9 cellular contexts compared by ENCODE assay signal in genomic region chr12:62862259-62862881, GRCh38.
DNase-seq lines count a peak whose midpoint lies in the region; FAIRE-seq and TF ChIP-seq lines count a peak whose summit lies in the region.
"Had no signal": no experiment of that assay in that cellular context is flagged by ENCODE, and none has a peak within 500 bp of the region (broad histone marks: within the 10 kb centered on the region; RNA-seq: fewer than 3 reads in every experiment).

No MANE protein-coding gene starts in this region.

- DNase-seq in HPDE6-E6E7 (ENCODE audit: extremely low spot score) (peak; percentile 37), SW 1271 (lab: John Stamatoyannopoulos, UW) (peak; percentile 21 to 79), fibroblast of the aortic adventitia (ENCODE audit: low read depth) (peak; percentile 54), urothelium cell line (ENCODE audit: low spot score) (peak; percentile 20), NCI-H446 (lab: John Stamatoyannopoulos, UW) (no peak), NCI-H2081 (lab: John Stamatoyannopoulos, UW) (no peak), occipital lobe (lab: John Stamatoyannopoulos, UW) (no peak)
- DNase-seq: NCI-H774 had no signal

- FAIRE-seq in urothelium cell line (lab: Jason Lieb, UNC), result no peak
- FAIRE-seq: D721Med had no signal

- H3K4me3 ChIP-seq in fibroblast of the aortic adventitia (ENCODE audit: low read depth, low read length), result no peak overlapping the region

- no peak for TF ChIP-seq CTCF in fibroblast of the aortic adventitia (IDR thresholded peaks at IDR 0.05; ENCODE audit: insufficient read depth, low read length)

Comparison
In these comparisons a context has a peak if more than half of its experiments do, and no peak if none do; other contexts are left out.
1. DNase-seq: peak in HPDE6-E6E7 (single experiment), SW 1271 (2 of 2), fibroblast of the aortic adventitia (single experiment) and urothelium cell line (single experiment); none in NCI-H446 (0 of 2), NCI-H2081 (0 of 2) and occipital lobe (single experiment).